In the genomic region with DNA sequence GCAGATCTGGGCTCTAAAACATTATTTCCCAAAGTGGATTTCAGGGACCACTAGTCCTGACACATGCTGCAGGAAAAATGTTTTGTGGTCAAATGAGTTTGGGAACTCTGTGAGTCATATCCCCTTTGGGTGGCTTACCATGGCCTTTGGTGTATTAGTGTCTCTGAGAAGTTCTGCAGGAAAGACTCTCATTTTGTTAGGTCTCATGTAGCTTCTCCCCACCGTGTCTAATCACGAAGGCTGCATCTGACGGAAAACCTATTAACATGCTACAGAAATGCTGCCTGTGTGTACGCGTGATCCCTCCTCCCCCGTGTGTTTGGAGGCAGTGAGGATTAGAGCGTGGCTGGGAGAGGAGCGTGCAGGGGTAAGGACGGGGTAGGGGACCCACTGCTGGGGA, we compare ENCODE assay signal across 14 cellular contexts.
DNase-seq lines count a peak whose midpoint lies in the region; ATAC-seq and TF ChIP-seq lines count a peak whose summit lies in the region.
"Had no signal": no experiment of that assay in that cellular context is flagged by ENCODE, and none has a peak within 500 bp of the region (broad histone marks: within the 10 kb centered on the region; RNA-seq: fewer than 3 reads in every experiment).

No MANE protein-coding gene starts in this region.

- H3K27ac Mint-ChIP-seq in activated naive CD4-positive, alpha-beta T cell treated with anti-CD3 and anti-CD28 coated beads, Interleukin-2, amount 10 ng/mL, durations not matched to agents 7 days and 5 days, result no peak overlapping the region
- H3K27ac Mint-ChIP-seq: natural killer cell treated with Interleukin-12 subunit alpha and Interleukin-12 subunit beta and Interleukin-15 and Interleukin-18, amount 100 ng/mL, for 72 hours had no signal

- H4K20me1 ChIP-seq in fibroblast of lung (ENCODE audit: control insufficient read depth, extremely low read depth, insufficient read depth, low read length), result no peaks in the 10 kb centered on the region

- H3K4me3 ChIP-seq in fibroblast of lung (replicated peaks in 1 of 4; ENCODE audit: control extremely low read depth in 1 of 4, insufficient read depth in 1 of 4, low read depth in 3 of 4, low read length in 4 of 4) (no peak overlapping the region), skeletal muscle cell (ENCODE audit: low read depth, low read length) (no peak overlapping the region)

- TF ChIP-seq CTCF in fibroblast of lung (conservative IDR thresholded peaks at IDR 0.05 in 1 of 2, IDR thresholded peaks at IDR 0.05 in 1 of 2; ENCODE audit: low read depth in 1 of 2, low read length in 2 of 2), result no peak

- peaks cover 4% of the 10 kb centered on the region for H3K27me3 ChIP-seq in fibroblast of lung (ENCODE audit: control insufficient read depth, insufficient read depth, low read length)

- no peak for ATAC-seq in activated CD4-positive, CD25-positive, alpha-beta regulatory T cell treated with anti-CD3 and anti-CD28 coated beads, Interleukin-2, amount 50 U/mL, for 24 hours
- ATAC-seq: left lobe of liver; natural killer cell treated with Interleukin-12 subunit alpha and Interleukin-12 subunit beta and Interleukin-15 and Interleukin-18, amount 100 ng/mL, for 72 hours; sciatic nerve had no signal

- in situ Hi-C loops in SK-MEL-5 (cut with HindIII; ENCODE audit: low pct_unique_long_range_greater_than_20kb, low sequenced_read_pairs), result no loop called here

- CTCF ChIA-PET in activated naive CD4-positive, alpha-beta T cell treated with anti-CD3 and anti-CD28 coated beads, Interleukin-2, amount 10 ng/mL, durations not matched to agents 7 days and 5 days (lab: Charles Lee), result no interaction called here

- DNase-seq in GM03348 (ENCODE audit: low spot score), result peak; percentile 86
- DNase-seq in SK-MEL-5 (ENCODE audit: low read depth, low spot score), result peak; percentile 15
- peak; percentile 38 to 90 for DNase-seq in fibroblast of lung (ENCODE audit: low read depth in 2 of 2)
- DNase-seq in skeletal muscle cell (ENCODE audit: low read depth), result peak; percentile 59
- DNase-seq in Ammon's horn (ENCODE audit: low spot score), result no peak
- no peak for DNase-seq in activated CD4-positive, CD25-positive, alpha-beta regulatory T cell (lab: John Stamatoyannopoulos, UW)
- DNase-seq in activated naive CD4-positive, alpha-beta T cell treated with anti-CD3 and anti-CD28 coated beads, Interleukin-2, amount 10 ng/mL, durations not matched to agents 7 days and 5 days, result no peak
- DNase-seq: effector memory CD4-positive, alpha-beta T cell; Karpas-422; NCI-H2081 had no signal

- no peak overlapping the region for H3K9ac ChIP-seq in fibroblast of lung (ENCODE audit: insufficient read depth, low read length)

- no peak overlapping the region for H2AFZ ChIP-seq in fibroblast of lung (ENCODE audit: low read length)

- H3K4me3 Mint-ChIP-seq in activated naive CD4-positive, alpha-beta T cell treated with anti-CD3 and anti-CD28 coated beads, Interleukin-2, amount 10 ng/mL, durations not matched to agents 7 days and 5 days, result no peak overlapping the region
- H3K4me3 Mint-ChIP-seq: natural killer cell treated with Interleukin-12 subunit alpha and Interleukin-12 subunit beta and Interleukin-15 and Interleukin-18, amount 100 ng/mL, for 72 hours had no signal

- no peaks in the 10 kb centered on the region for H3K9me3 ChIP-seq in fibroblast of lung (ENCODE audit: control insufficient read depth, insufficient read depth, low read depth, low read length)

- no peaks in the 10 kb centered on the region for H3K79me2 ChIP-seq in fibroblast of lung (ENCODE audit: control insufficient read depth, insufficient read depth, low read length)

- H3K4me1 ChIP-seq in fibroblast of lung (ENCODE audit: control insufficient read depth, extremely low read depth, insufficient read depth, low read length), result no peaks in the 10 kb centered on the region

- no peaks in the 10 kb centered on the region for H3K36me3 ChIP-seq in fibroblast of lung (ENCODE audit: control insufficient read depth, insufficient read depth, low read length)

- no peak overlapping the region for H3K27ac ChIP-seq in fibroblast of lung (ENCODE audit: insufficient read depth, low read length)

- no peak overlapping the region for H3K4me2 ChIP-seq in fibroblast of lung (ENCODE audit: extremely low read depth, insufficient read depth, low read length)

- H3K4me1 Mint-ChIP-seq in activated naive CD4-positive, alpha-beta T cell treated with anti-CD3 and anti-CD28 coated beads, Interleukin-2, amount 10 ng/mL, durations not matched to agents 7 days and 5 days, result no peaks in the 10 kb centered on the region

- H3K36me3 Mint-ChIP-seq in activated naive CD4-positive, alpha-beta T cell treated with anti-CD3 and anti-CD28 coated beads, Interleukin-2, amount 10 ng/mL, durations not matched to agents 7 days and 5 days, result no peaks in the 10 kb centered on the region
- H3K36me3 Mint-ChIP-seq: natural killer cell treated with Interleukin-12 subunit alpha and Interleukin-12 subunit beta and Interleukin-15 and Interleukin-18, amount 100 ng/mL, for 72 hours had no signal

- H3K27me3 Mint-ChIP-seq in activated naive CD4-positive, alpha-beta T cell treated with anti-CD3 and anti-CD28 coated beads, Interleukin-2, amount 10 ng/mL, durations not matched to agents 7 days and 5 days, result peaks cover 18% of the 10 kb centered on the region

- H3K9me3 Mint-ChIP-seq in activated naive CD4-positive, alpha-beta T cell treated with anti-CD3 and anti-CD28 coated beads, Interleukin-2, amount 10 ng/mL, durations not matched to agents 7 days and 5 days, result no peaks in the 10 kb centered on the region
- H3K9me3 Mint-ChIP-seq: natural killer cell treated with Interleukin-12 subunit alpha and Interleukin-12 subunit beta and Interleukin-15 and Interleukin-18, amount 100 ng/mL, for 72 hours had no signal

Comparison
In these comparisons a context has a peak if more than half of its experiments do, and no peak if none do; other contexts are left out.
1. DNase-seq: peak in GM03348 (single experiment), SK-MEL-5 (single experiment), fibroblast of lung (2 of 2) and skeletal muscle cell (single experiment); none in Ammon's horn (single experiment), activated CD4-positive, CD25-positive, alpha-beta regulatory T cell (0 of 4) and activated naive CD4-positive, alpha-beta T cell treated with anti-CD3 and anti-CD28 coated beads, Interleukin-2, amount 10 ng/mL, durations not matched to agents 7 days and 5 days (single experiment).